Comparison of ENCODE assay signal across 1 cellular context in the genomic region with DNA sequence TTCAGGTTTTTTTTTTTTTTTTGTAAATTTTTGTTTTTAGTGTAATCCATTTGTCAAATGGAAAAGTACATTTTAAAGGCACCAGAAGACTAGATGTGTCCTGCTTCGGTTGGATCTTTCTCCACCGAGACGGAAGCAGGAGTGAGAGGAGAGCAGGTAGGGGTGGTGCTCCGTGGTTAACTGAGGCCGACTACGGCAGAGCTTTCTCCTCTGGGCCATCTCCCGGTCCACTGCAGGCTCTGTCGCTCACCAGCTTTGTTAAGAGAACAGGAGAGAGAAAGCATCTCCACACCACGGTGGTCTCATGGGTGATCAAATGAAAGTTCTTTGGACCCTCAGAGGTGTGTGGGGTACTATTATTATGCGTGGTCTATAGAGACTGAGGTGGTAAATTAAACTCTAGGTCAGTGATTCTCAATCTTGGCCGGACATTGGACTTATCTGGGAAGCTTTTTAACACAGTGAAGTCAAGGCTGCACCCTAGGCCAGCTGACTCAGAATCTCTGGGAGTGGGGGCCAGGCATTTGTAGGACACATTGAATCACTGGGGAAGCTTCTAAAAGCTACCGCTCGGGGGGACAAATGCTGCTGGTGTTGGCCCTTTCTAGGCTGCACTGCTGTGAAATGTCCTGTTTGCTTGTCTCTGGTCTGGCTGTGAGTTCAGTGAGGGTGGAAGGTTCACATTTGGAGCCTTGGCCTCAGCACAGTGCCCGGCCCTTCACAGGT.
TF ChIP-seq lines count a peak whose summit lies in the region.

No MANE protein-coding gene starts in this region.

TF ChIP-seq in WTC11, 78 proteins besides CTCF, POLR2A, EP300 and RAD21 (continued from another document):
- TF ChIP-seq, protein P1, sequence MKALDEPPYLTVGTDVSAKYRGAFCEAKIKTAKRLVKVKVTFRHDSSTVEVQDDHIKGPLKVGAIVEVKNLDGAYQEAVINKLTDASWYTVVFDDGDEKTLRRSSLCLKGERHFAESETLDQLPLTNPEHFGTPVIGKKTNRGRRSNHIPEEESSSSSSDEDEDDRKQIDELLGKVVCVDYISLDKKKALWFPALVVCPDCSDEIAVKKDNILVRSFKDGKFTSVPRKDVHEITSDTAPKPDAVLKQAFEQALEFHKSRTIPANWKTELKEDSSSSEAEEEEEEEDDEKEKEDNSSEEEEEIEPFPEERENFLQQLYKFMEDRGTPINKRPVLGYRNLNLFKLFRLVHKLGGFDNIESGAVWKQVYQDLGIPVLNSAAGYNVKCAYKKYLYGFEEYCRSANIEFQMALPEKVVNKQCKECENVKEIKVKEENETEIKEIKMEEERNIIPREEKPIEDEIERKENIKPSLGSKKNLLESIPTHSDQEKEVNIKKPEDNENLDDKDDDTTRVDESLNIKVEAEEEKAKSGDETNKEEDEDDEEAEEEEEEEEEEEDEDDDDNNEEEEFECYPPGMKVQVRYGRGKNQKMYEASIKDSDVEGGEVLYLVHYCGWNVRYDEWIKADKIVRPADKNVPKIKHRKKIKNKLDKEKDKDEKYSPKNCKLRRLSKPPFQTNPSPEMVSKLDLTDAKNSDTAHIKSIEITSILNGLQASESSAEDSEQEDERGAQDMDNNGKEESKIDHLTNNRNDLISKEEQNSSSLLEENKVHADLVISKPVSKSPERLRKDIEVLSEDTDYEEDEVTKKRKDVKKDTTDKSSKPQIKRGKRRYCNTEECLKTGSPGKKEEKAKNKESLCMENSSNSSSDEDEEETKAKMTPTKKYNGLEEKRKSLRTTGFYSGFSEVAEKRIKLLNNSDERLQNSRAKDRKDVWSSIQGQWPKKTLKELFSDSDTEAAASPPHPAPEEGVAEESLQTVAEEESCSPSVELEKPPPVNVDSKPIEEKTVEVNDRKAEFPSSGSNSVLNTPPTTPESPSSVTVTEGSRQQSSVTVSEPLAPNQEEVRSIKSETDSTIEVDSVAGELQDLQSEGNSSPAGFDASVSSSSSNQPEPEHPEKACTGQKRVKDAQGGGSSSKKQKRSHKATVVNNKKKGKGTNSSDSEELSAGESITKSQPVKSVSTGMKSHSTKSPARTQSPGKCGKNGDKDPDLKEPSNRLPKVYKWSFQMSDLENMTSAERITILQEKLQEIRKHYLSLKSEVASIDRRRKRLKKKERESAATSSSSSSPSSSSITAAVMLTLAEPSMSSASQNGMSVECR (CRISPR knock-in tag; IDR thresholded peaks at IDR 0.05; ENCODE audit: borderline replicate concordance), result no peak
- TF ChIP-seq, protein P2, sequence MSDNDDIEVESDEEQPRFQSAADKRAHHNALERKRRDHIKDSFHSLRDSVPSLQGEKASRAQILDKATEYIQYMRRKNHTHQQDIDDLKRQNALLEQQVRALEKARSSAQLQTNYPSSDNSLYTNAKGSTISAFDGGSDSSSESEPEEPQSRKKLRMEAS (CRISPR knock-in tag; IDR thresholded peaks at IDR 0.05), result no peak
- TF ChIP-seq GABPB1 (CRISPR knock-in tag; IDR thresholded peaks at IDR 0.05) (no peak), GRHL2 (CRISPR knock-in tag; IDR thresholded peaks at IDR 0.05; ENCODE audit: insufficient replicate concordance, severe bottlenecking) (no peak), MYBL2 (CRISPR knock-in tag; IDR thresholded peaks at IDR 0.05) (no peak), ATF1 (CRISPR knock-in tag; IDR thresholded peaks at IDR 0.05) (no peak), SMAD3 (CRISPR knock-in tag; IDR thresholded peaks at IDR 0.05; ENCODE audit: borderline replicate concordance) (no peak)
- TF ChIP-seq, protein P3, sequence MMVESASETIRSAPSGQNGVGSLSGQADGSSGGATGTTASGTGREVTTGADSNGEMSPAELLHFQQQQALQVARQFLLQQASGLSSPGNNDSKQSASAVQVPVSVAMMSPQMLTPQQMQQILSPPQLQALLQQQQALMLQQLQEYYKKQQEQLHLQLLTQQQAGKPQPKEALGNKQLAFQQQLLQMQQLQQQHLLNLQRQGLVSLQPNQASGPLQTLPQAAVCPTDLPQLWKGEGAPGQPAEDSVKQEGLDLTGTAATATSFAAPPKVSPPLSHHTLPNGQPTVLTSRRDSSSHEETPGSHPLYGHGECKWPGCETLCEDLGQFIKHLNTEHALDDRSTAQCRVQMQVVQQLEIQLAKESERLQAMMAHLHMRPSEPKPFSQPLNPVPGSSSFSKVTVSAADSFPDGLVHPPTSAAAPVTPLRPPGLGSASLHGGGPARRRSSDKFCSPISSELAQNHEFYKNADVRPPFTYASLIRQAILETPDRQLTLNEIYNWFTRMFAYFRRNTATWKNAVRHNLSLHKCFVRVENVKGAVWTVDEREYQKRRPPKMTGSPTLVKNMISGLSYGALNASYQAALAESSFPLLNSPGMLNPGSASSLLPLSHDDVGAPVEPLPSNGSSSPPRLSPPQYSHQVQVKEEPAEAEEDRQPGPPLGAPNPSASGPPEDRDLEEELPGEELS (CRISPR knock-in tag; IDR thresholded peaks at IDR 0.05), result no peak
- TF ChIP-seq, protein P4, sequence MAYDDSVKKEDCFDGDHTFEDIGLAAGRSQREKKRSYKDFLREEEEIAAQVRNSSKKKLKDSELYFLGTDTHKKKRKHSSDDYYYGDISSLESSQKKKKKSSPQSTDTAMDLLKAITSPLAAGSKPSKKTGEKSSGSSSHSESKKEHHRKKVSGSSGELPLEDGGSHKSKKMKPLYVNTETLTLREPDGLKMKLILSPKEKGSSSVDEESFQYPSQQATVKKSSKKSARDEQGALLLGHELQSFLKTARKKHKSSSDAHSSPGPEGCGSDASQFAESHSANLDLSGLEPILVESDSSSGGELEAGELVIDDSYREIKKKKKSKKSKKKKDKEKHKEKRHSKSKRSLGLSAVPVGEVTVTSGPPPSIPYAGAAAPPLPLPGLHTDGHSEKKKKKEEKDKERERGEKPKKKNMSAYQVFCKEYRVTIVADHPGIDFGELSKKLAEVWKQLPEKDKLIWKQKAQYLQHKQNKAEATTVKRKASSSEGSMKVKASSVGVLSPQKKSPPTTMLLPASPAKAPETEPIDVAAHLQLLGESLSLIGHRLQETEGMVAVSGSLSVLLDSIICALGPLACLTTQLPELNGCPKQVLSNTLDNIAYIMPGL (CRISPR knock-in tag; IDR thresholded peaks at IDR 0.05), result no peak
